15 cellular contexts compared by ENCODE assay signal in genomic region chr3:141782386-141782932, GRCh38. TPM values are rescaled to one million over a fixed set of nuclear protein-coding genes. Genes with fewer than 3 reads are reported as not detected.
DNase-seq lines count a peak whose midpoint lies in the region; ATAC-seq, FAIRE-seq and TF ChIP-seq lines count a peak whose summit lies in the region.
"Had no signal": no experiment of that assay in that cellular context is flagged by ENCODE, and none has a peak within 500 bp of the region (broad histone marks: within the 10 kb centered on the region; RNA-seq: fewer than 3 reads in every experiment).

No MANE protein-coding gene starts in this region.

- no peak for ATAC-seq in activated naive CD4-positive, alpha-beta T cell treated with anti-CD3 and anti-CD28 coated beads, Interleukin-2, amount 50 U/mL, for 72 hours
- ATAC-seq in PC-3 (peak; percentile 63), pancreas (no peak)
- ATAC-seq: GM12878; naive thymus-derived CD8-positive, alpha-beta T cell had no signal

- H2AFZ ChIP-seq in PC-3 (ENCODE audit: low read length) = no peak overlapping the region
- no peak overlapping the region for H2AFZ ChIP-seq in osteoblast (ENCODE audit: low read length)

- H3K79me2 ChIP-seq in PC-3 (ENCODE audit: low read length) = no peaks in the 10 kb centered on the region
- no peaks in the 10 kb centered on the region for H3K79me2 ChIP-seq in osteoblast (ENCODE audit: insufficient read depth, low read length)

- H3K36me3 Mint-ChIP-seq in activated naive CD4-positive, alpha-beta T cell treated with anti-CD3 and anti-CD28 coated beads for 36 hours (ENCODE audit: low read depth) = no peaks in the 10 kb centered on the region
- H3K36me3 Mint-ChIP-seq in activated naive CD4-positive, alpha-beta T cell treated with anti-CD3 and anti-CD28 coated beads, Interleukin-2, amount 50 U/mL, for 72 hours = no peaks in the 10 kb centered on the region
- H3K36me3 Mint-ChIP-seq in endodermal cell (ENCODE audit: low read depth) = no peaks in the 10 kb centered on the region
- H3K36me3 Mint-ChIP-seq: naive thymus-derived CD8-positive, alpha-beta T cell; type B pancreatic cell had no signal

- FAIRE-seq in pancreas (lab: Jason Lieb, UNC) = no peak
- FAIRE-seq: GM12878 had no signal

- 80 to 81% methylated on average over 3 to 4 of the region's 4 CpGs for WGBS in endodermal cell (ENCODE audit: insufficient coverage in 1 of 2, insufficient read length in 1 of 2), 2 experiments
- 49 to 51% methylated on average over 4 of the region's 4 CpGs for WGBS in pancreas, 2 donors

- peak; percentile 20 for DNase-seq in activated naive CD4-positive, alpha-beta T cell treated with anti-CD3 and anti-CD28 coated beads for 36 hours
- no peak for DNase-seq in activated naive CD4-positive, alpha-beta T cell treated with anti-CD3 and anti-CD28 coated beads, Interleukin-2, amount 50 U/mL, for 72 hours (ENCODE audit: low spot score in 2 of 2)
- DNase-seq in PC-3 (peak; percentile 34), endodermal cell (peak; percentile 55), osteoblast (ENCODE audit: insufficient read length, low spot score, missing footprints) (peak; percentile 56), NCI-H2196 treated with DMSO at 0.1 percent for 48 hours (lab: John Stamatoyannopoulos, UW; ENCODE audit: unreplicated experiment) (no peak), iPS-NIHi11 (ENCODE audit: low spot score) (no peak), pancreas (no peak)
- DNase-seq: erythroblast; GOT3; naive thymus-derived CD8-positive, alpha-beta T cell; NCI-H1417; NCI-H69 had no signal

- H3K9me3 Mint-ChIP-seq in activated naive CD4-positive, alpha-beta T cell treated with anti-CD3 and anti-CD28 coated beads for 36 hours = no peaks in the 10 kb centered on the region
- no peaks in the 10 kb centered on the region for H3K9me3 Mint-ChIP-seq in activated naive CD4-positive, alpha-beta T cell treated with anti-CD3 and anti-CD28 coated beads, Interleukin-2, amount 50 U/mL, for 72 hours
- peaks cover 2% of the 10 kb centered on the region for H3K9me3 Mint-ChIP-seq in endodermal cell
- H3K9me3 Mint-ChIP-seq: naive thymus-derived CD8-positive, alpha-beta T cell; type B pancreatic cell had no signal

- H3K9me3 ChIP-seq in PC-3 (ENCODE audit: low read length) (no peaks in the 10 kb centered on the region), endodermal cell (ENCODE audit: control insufficient read depth, low read length) (no peaks in the 10 kb centered on the region), osteoblast (ENCODE audit: low read depth, low read length) (no peaks in the 10 kb centered on the region), pancreas (no peaks in the 10 kb centered on the region)

- POLR2A ChIA-PET in PC-3 (lab: Charles Lee; ENCODE audit: unreplicated experiment) = no interaction called here

- intact Hi-C loops in activated naive CD4-positive, alpha-beta T cell treated with anti-CD3 and anti-CD28 coated beads for 36 hours (cut with micrococcal nuclease) = loop anchor here (1.0 kb wide), 1 partner anchor 131 kb away; no protein-coding TSS in a partner anchor
- intact Hi-C loops in PC-3 (cut with micrococcal nuclease) = loop anchor here (1.0 kb wide), 1 partner anchor 93 kb away; no protein-coding TSS in a partner anchor
- intact Hi-C loops in pancreas (cut with DNase I) = no loop called here

- H3K4me2 ChIP-seq in PC-3 (ENCODE audit: low read length) = no peak overlapping the region
- no peak overlapping the region for H3K4me2 ChIP-seq in osteoblast (ENCODE audit: insufficient read depth, low read length)

- no peaks in the 10 kb centered on the region for H3F3A ChIP-seq in PC-3 (ENCODE audit: low read length, unreplicated experiment)

- H3K27me3 Mint-ChIP-seq in activated naive CD4-positive, alpha-beta T cell treated with anti-CD3 and anti-CD28 coated beads for 36 hours (ENCODE audit: low read depth) = no peaks in the 10 kb centered on the region
- no peaks in the 10 kb centered on the region for H3K27me3 Mint-ChIP-seq in endodermal cell (ENCODE audit: insufficient read depth)

- CTCF ChIA-PET in activated naive CD4-positive, alpha-beta T cell treated with anti-CD3 and anti-CD28 coated beads for 36 hours (lab: Charles Lee) = interaction anchor here (0.6 kb wide), 1 partner anchor 126 kb away, joined by 4 read pairs; no protein-coding TSS in a partner anchor
- CTCF ChIA-PET in PC-3 (lab: Charles Lee) = interaction anchor here (0.5 to 0.6 kb wide), 3 partner anchors 95 to 498 kb away, joined by 3 read pairs; no protein-coding TSS in a partner anchor

- H3K9me2 ChIP-seq in PC-3 (replicated peaks; ENCODE audit: low read length) = no peaks in the 10 kb centered on the region

- H3K4me3 ChIP-seq in PC-3 (ENCODE audit: low read length) = no peak overlapping the region
- no peak overlapping the region for H3K4me3 ChIP-seq in endodermal cell (ENCODE audit: low read length)
- no peak overlapping the region for H3K4me3 ChIP-seq in osteoblast (ENCODE audit: insufficient read depth, low read length)
- H3K4me3 ChIP-seq in pancreas = no peak overlapping the region
- H3K4me3 ChIP-seq: GM12878 had no signal

- H4K20me1 ChIP-seq in PC-3 (ENCODE audit: low read length) = no peaks in the 10 kb centered on the region
- no peaks in the 10 kb centered on the region for H4K20me1 ChIP-seq in osteoblast (ENCODE audit: insufficient read depth, low read length)

- H3K4me1 ChIP-seq in PC-3 (ENCODE audit: insufficient read depth, low read length) (no peaks in the 10 kb centered on the region), endodermal cell (ENCODE audit: control insufficient read depth, insufficient read depth, low read length) (no peaks in the 10 kb centered on the region), osteoblast (ENCODE audit: insufficient read depth, low read length) (no peaks in the 10 kb centered on the region), pancreas (no peaks in the 10 kb centered on the region)

- H3K27ac ChIP-seq in PC-3 (ENCODE audit: low read length) = no peak overlapping the region
- H3K27ac ChIP-seq in endodermal cell (ENCODE audit: low read depth, low read length) = no peak overlapping the region
- H3K27ac ChIP-seq in osteoblast (ENCODE audit: low read depth, low read length) = no peak overlapping the region
- H3K27ac ChIP-seq in pancreas = no peak overlapping the region

- H3K4me1 Mint-ChIP-seq in activated naive CD4-positive, alpha-beta T cell treated with anti-CD3 and anti-CD28 coated beads for 36 hours (ENCODE audit: low read depth) = no peaks in the 10 kb centered on the region
- peaks cover 14% of the 10 kb centered on the region for H3K4me1 Mint-ChIP-seq in endodermal cell

- no peak overlapping the region for H3K27ac Mint-ChIP-seq in activated naive CD4-positive, alpha-beta T cell treated with anti-CD3 and anti-CD28 coated beads for 36 hours
- H3K27ac Mint-ChIP-seq in activated naive CD4-positive, alpha-beta T cell treated with anti-CD3 and anti-CD28 coated beads, Interleukin-2, amount 50 U/mL, for 72 hours = peak overlapping the region in 1 of 2 donors; percentile 50
- H3K27ac Mint-ChIP-seq in endodermal cell = no peak overlapping the region
- H3K27ac Mint-ChIP-seq: type B pancreatic cell had no signal

- H3K36me3 ChIP-seq in PC-3 (ENCODE audit: low read depth, low read length) (no peaks in the 10 kb centered on the region), endodermal cell (ENCODE audit: control insufficient read depth, insufficient read depth, low read length) (no peaks in the 10 kb centered on the region), osteoblast (ENCODE audit: insufficient read depth, low read length) (no peaks in the 10 kb centered on the region), pancreas (no peaks in the 10 kb centered on the region)

- BruUV-seq in PC-3 (replicated peaks; lab: Mats Ljungman, UMichigan) = no TSS peak

- H3K4me3 Mint-ChIP-seq in activated naive CD4-positive, alpha-beta T cell treated with anti-CD3 and anti-CD28 coated beads for 36 hours = no peak overlapping the region
- no peak overlapping the region for H3K4me3 Mint-ChIP-seq in endodermal cell
- H3K4me3 Mint-ChIP-seq: naive thymus-derived CD8-positive, alpha-beta T cell; type B pancreatic cell had no signal

- peak; percentile 37 for TF ChIP-seq CTCF in PC-3 (conservative IDR thresholded peaks at IDR 0.05; ENCODE audit: low read depth, low read length)
- peak; percentile 62 for TF ChIP-seq CTCF in endodermal cell (conservative IDR thresholded peaks at IDR 0.05)
- TF ChIP-seq CTCF in osteoblast (IDR thresholded peaks at IDR 0.05; ENCODE audit: extremely low read depth, low read depth, low read length) = peak; percentile 18
- TF ChIP-seq CTCF in pancreas (IDR thresholded peaks at IDR 0.05) = no peak

- no peak overlapping the region for H3K9ac ChIP-seq in PC-3 (ENCODE audit: low read length)
- no peak overlapping the region for H3K9ac ChIP-seq in endodermal cell (ENCODE audit: extremely low read depth, low read length, poor library complexity, severe bottlenecking)

- H3K27me3 ChIP-seq in PC-3 (ENCODE audit: low read length) (no peaks in the 10 kb centered on the region), endodermal cell (ENCODE audit: control insufficient read depth, insufficient read depth, low read length, poor library complexity, severe bottlenecking) (no peaks in the 10 kb centered on the region), osteoblast (ENCODE audit: insufficient read depth, low read length) (no peaks in the 10 kb centered on the region), pancreas (no peaks in the 10 kb centered on the region)

RNA-seq across cellular contexts. Expression of gene GRK7, which starts 19.3 kb away (rescaled TPM):
- not detected for total RNA-seq in activated naive CD4-positive, alpha-beta T cell treated with anti-CD3 and anti-CD28 coated beads for 36 hours
- not detected for total RNA-seq in activated naive CD4-positive, alpha-beta T cell treated with anti-CD3 and anti-CD28 coated beads, Interleukin-2, amount 50 U/mL, for 72 hours
- total RNA-seq in PC-3 (2014; rRNA removed) (0.12 TPM in 1 of 2 replicates, not detected in the other), endodermal cell (not detected), osteoblast (not detected in 2 replicates), pancreas (not detected)
- not detected for polyA plus RNA-seq in endodermal cell (2013, experiment 1 of 2)
- not detected for polyA plus RNA-seq in endodermal cell (2013, experiment 2 of 2)
- under 1 TPM in 1 of 2 donors, not detected in 1; 0.05 TPM for polyA plus RNA-seq in pancreas
- total RNA-seq: GM12878 had no signal
- polyA plus RNA-seq: GM12878; naive thymus-derived CD8-positive, alpha-beta T cell had no signal

RNA-seq across cellular contexts. Expression of gene RNF7, which starts 44.4 kb away (rescaled TPM):
- 10 to 100 TPM; 56.3 to 57.4 TPM for total RNA-seq in activated naive CD4-positive, alpha-beta T cell treated with anti-CD3 and anti-CD28 coated beads for 36 hours
- 10 to 100 TPM; 50.8 to 76.9 TPM for total RNA-seq in activated naive CD4-positive, alpha-beta T cell treated with anti-CD3 and anti-CD28 coated beads, Interleukin-2, amount 50 U/mL, for 72 hours
- total RNA-seq in PC-3 (2014; rRNA removed) (42.3 and 42.9 TPM in 2 replicates), endodermal cell (100 to 1,000 TPM; 106 to 111 TPM), osteoblast (48.1 and 52.2 TPM in 2 replicates), pancreas (10 to 100 TPM; 31.7 to 42.3 (median 40.1) TPM)
- 118 TPM for polyA plus RNA-seq in endodermal cell (2013, experiment 1 of 2)
- polyA plus RNA-seq in endodermal cell (2013, experiment 2 of 2) = 105 TPM
- 100 to 1,000 TPM in 1 of 2 donors, 10 to 100 TPM in 1; 76.7 to 103 TPM for polyA plus RNA-seq in pancreas

Comparison
In these comparisons a context has a peak if more than half of its experiments do, and no peak if none do; other contexts are left out.
1. DNase-seq: peak in activated naive CD4-positive, alpha-beta T cell treated with anti-CD3 and anti-CD28 coated beads for 36 hours (single experiment), PC-3 (single experiment), endodermal cell (single experiment) and osteoblast (single experiment); none in activated naive CD4-positive, alpha-beta T cell treated with anti-CD3 and anti-CD28 coated beads, Interleukin-2, amount 50 U/mL, for 72 hours (0 of 2), NCI-H2196 treated with DMSO at 0.1 percent for 48 hours (single experiment), iPS-NIHi11 (single experiment) and pancreas (0 of 6).
2. CTCF ChIP-seq: peak in PC-3 (single experiment), endodermal cell (single experiment) and osteoblast (single experiment); none in pancreas (0 of 4).
3. intact Hi-C loops: an anchor here in activated naive CD4-positive, alpha-beta T cell treated with anti-CD3 and anti-CD28 coated beads for 36 hours (1.0 kb wide) and PC-3 (1.0 kb wide); none called in pancreas.